In genomic region chr7:100358857-100359212, GRCh38 we compare ENCODE assay signal across 20 cellular contexts. TPM values are rescaled to one million over a fixed set of nuclear protein-coding genes. Genes with fewer than 3 reads are reported as not detected.
DNase-seq lines count a peak whose midpoint lies in the region; ATAC-seq and TF ChIP-seq lines count a peak whose summit lies in the region.
"Had no signal": no experiment of that assay in that cellular context is flagged by ENCODE, and none has a peak within 500 bp of the region (broad histone marks: within the 10 kb centered on the region; RNA-seq: fewer than 3 reads in every experiment).

No MANE protein-coding gene starts in this region.

- H3K9ac ChIP-seq in SK-N-SH, result no peak overlapping the region
- H3K9ac ChIP-seq in OCI-LY3 (ENCODE audit: low read length), result peak overlapping the region; percentile 39; the same call in 1 of the 2 replicates

- no peak for ATAC-seq in SK-N-SH treated with all-trans-retinoic acid at 6 μM for 48 hours
- no peak for ATAC-seq in stimulated activated effector memory CD8-positive, alpha-beta T cell treated with anti-CD3 and anti-CD28 coated beads, Interleukin-12 subunit alpha, Interleukin-12 subunit beta, amount 100 ng/mL, for 72 hours
- ATAC-seq in HG03520 (IDR thresholded peaks at IDR 0.05; ENCODE audit: unreplicated experiment), result no peak

- H3K27ac Mint-ChIP-seq in immature natural killer cell, result peak overlapping the region; percentile 27 to 70 (median 48)
- peak overlapping the region; percentile 95 for H3K27ac Mint-ChIP-seq in stimulated activated effector memory CD8-positive, alpha-beta T cell treated with anti-CD3 and anti-CD28 coated beads, Interleukin-12 subunit alpha, Interleukin-12 subunit beta, amount 100 ng/mL, for 72 hours

- H4K20me1 ChIP-seq in SK-N-SH (ENCODE audit: insufficient read depth) (no peaks in the 10 kb centered on the region), OCI-LY3 (ENCODE audit: insufficient read depth, low read length) (no peaks in the 10 kb centered on the region)

- H3F3A ChIP-seq in SK-N-SH (replicated peaks; ENCODE audit: insufficient read depth), result peaks cover 19% of the 10 kb centered on the region

- TF ChIP-seq CTCF in SK-N-SH (IDR thresholded peaks at IDR 0.05) (0 out of 2 replicates have a peak, but pooled peaks have one; percentile 3), OCI-LY3 (IDR thresholded peaks at IDR 0.05; ENCODE audit: low read depth, low read length) (no peak), vagina (IDR thresholded peaks at IDR 0.05) (no peak)

- H3K4me3 ChIP-seq in SK-N-SH (ENCODE audit: low read depth in 2 of 2, low read length in 1 of 2) (no peak overlapping the region), OCI-LY3 (ENCODE audit: low read length) (peak overlapping the region; percentile 25; the same call in 1 of the 2 replicates), vagina (no peak overlapping the region)
- H3K4me3 ChIP-seq: SJCRH30 had no signal

- peaks cover 0 to 2% (median 0%) of the 10 kb centered on the region in 3 donors for H3K27me3 Mint-ChIP-seq in immature natural killer cell (ENCODE audit: low read depth in 3 of 3)
- H3K27me3 Mint-ChIP-seq: CD4-positive, alpha-beta memory T cell had no signal

- CTCF ChIA-PET in SK-N-SH (lab: Yijun Ruan, JAX), result interaction anchor here (1.2 to 1.7 kb wide), 2 partner anchors 11 to 49 kb away, joined by 4 to 7 read pairs; no protein-coding TSS in a partner anchor

- H3K9me3 Mint-ChIP-seq in immature natural killer cell, result no peaks in the 10 kb centered on the region
- no peaks in the 10 kb centered on the region for H3K9me3 Mint-ChIP-seq in stimulated activated effector memory CD8-positive, alpha-beta T cell treated with anti-CD3 and anti-CD28 coated beads, Interleukin-12 subunit alpha, Interleukin-12 subunit beta, amount 100 ng/mL, for 72 hours
- H3K9me3 Mint-ChIP-seq: CD4-positive, alpha-beta memory T cell had no signal

- H3K27ac ChIP-seq in SK-N-SH (ENCODE audit: low read depth in 2 of 2, low read length in 1 of 2), result no peak overlapping the region
- no peak overlapping the region for H3K27ac ChIP-seq in OCI-LY3 (ENCODE audit: low read length)
- H3K27ac ChIP-seq in vagina, result no peak overlapping the region
- H3K27ac ChIP-seq: 22Rv1, SJCRH30 had no signal

- H3K36me3 Mint-ChIP-seq in immature natural killer cell, result peaks cover 20 to 41% (median 22%) of the 10 kb centered on the region in 3 donors
- H3K36me3 Mint-ChIP-seq in stimulated activated effector memory CD8-positive, alpha-beta T cell treated with anti-CD3 and anti-CD28 coated beads, Interleukin-12 subunit alpha, Interleukin-12 subunit beta, amount 100 ng/mL, for 72 hours, result peaks cover 97% of the 10 kb centered on the region

- H3K36me3 ChIP-seq in SK-N-SH (replicated peaks in 1 of 2; ENCODE audit: control insufficient read depth in 1 of 2, insufficient read depth in 2 of 2, low read length in 1 of 2) (peaks cover 70 to 79% of the 10 kb centered on the region in 2 experiments), OCI-LY3 (replicated peaks; ENCODE audit: low read depth, low read length) (peaks cover 49% of the 10 kb centered on the region), vagina (peaks cover 0 to 73% of the 10 kb centered on the region in 2 donors)

- TF ChIP-seq POLR2A in vagina (IDR thresholded peaks at IDR 0.05), result no peak

- no peak for TF ChIP-seq EP300 in SK-N-SH (IDR thresholded peaks at IDR 0.05; ENCODE audit: borderline replicate concordance in 1 of 2, low read depth in 1 of 2, low read length in 1 of 2)

- H3K4me3 Mint-ChIP-seq in immature natural killer cell, result no peak overlapping the region
- no peak overlapping the region for H3K4me3 Mint-ChIP-seq in stimulated activated effector memory CD8-positive, alpha-beta T cell treated with anti-CD3 and anti-CD28 coated beads, Interleukin-12 subunit alpha, Interleukin-12 subunit beta, amount 100 ng/mL, for 72 hours
- H3K4me3 Mint-ChIP-seq: CD4-positive, alpha-beta memory T cell had no signal

- H3K27me3 ChIP-seq in SK-N-SH (ENCODE audit: insufficient read depth), result no peaks in the 10 kb centered on the region
- H3K27me3 ChIP-seq in OCI-LY3 (ENCODE audit: low read depth, low read length), result no peaks in the 10 kb centered on the region
- no peaks in the 10 kb centered on the region for H3K27me3 ChIP-seq in vagina
- H3K27me3 ChIP-seq: BE2C, SJCRH30 had no signal

- H3K4me2 ChIP-seq in SK-N-SH (no peak overlapping the region), OCI-LY3 (ENCODE audit: low read length) (peak overlapping the region; percentile 38)

- H3K4me1 ChIP-seq in SK-N-SH (ENCODE audit: control insufficient read depth in 1 of 2, insufficient read depth in 2 of 2, low read depth in 1 of 2, low read length in 1 of 2) (no peaks in the 10 kb centered on the region), OCI-LY3 (ENCODE audit: low read length) (peaks cover 11% of the 10 kb centered on the region), vagina (no peaks in the 10 kb centered on the region)
- H3K4me1 ChIP-seq: BE2C, SJCRH30 had no signal

- H3K9me3 ChIP-seq in SK-N-SH, result no peaks in the 10 kb centered on the region
- H3K9me3 ChIP-seq in OCI-LY3 (ENCODE audit: insufficient read depth, low read length), result no peaks in the 10 kb centered on the region
- H3K9me3 ChIP-seq in vagina, result no peaks in the 10 kb centered on the region
- H3K9me3 ChIP-seq: BE2C, SJCRH30 had no signal

- 99% methylated on average over 8 of the region's 8 CpGs for WGBS in SK-N-SH (ENCODE audit: low lambda C conversion rate)

- POLR2A ChIA-PET in SK-N-SH (lab: Yijun Ruan, JAX), result interaction anchor here (1.6 kb wide), 1 partner anchor 11 kb away, joined by 5 read pairs; no protein-coding TSS in a partner anchor

- DNase-seq in SK-N-SH, result no peak
- no peak for DNase-seq in immature natural killer cell
- DNase-seq in stimulated activated effector memory CD8-positive, alpha-beta T cell treated with anti-CD3 and anti-CD28 coated beads, Interleukin-12 subunit alpha, Interleukin-12 subunit beta, amount 100 ng/mL, for 72 hours (ENCODE audit: low spot score in 2 of 2), result no peak
- no peak for DNase-seq in vagina (ENCODE audit: extremely low spot score in 2 of 2)
- DNase-seq in activated naive CD4-positive, alpha-beta T cell treated with anti-CD3 and anti-CD28 coated beads, Interleukin-2, amount 50 U/mL, for 16 hours, result no peak
- DNase-seq: BE2C; Calu3; CD4-positive, alpha-beta memory T cell; NCI-H1417; NCI-H187 treated with DMSO at 0.1 percent for 48 hours; NCI-H446; NK-92 treated with Interleukin-12 subunit alpha and Interleukin-12 subunit beta, amount 100 ng/mL, for 24 hours; OCI-M1; RPMI8226; SJCRH30 had no signal

- H3K4me1 Mint-ChIP-seq in immature natural killer cell, result peaks cover 25 to 39% of the 10 kb centered on the region in 2 donors
- H3K4me1 Mint-ChIP-seq in stimulated activated effector memory CD8-positive, alpha-beta T cell treated with anti-CD3 and anti-CD28 coated beads, Interleukin-12 subunit alpha, Interleukin-12 subunit beta, amount 100 ng/mL, for 72 hours, result peaks cover 18% of the 10 kb centered on the region

- TF ChIP-seq RAD21 in SK-N-SH (IDR thresholded peaks at IDR 0.05; ENCODE audit: low read length), result no peak

- H2AFZ ChIP-seq in SK-N-SH (ENCODE audit: low read depth) (no peak overlapping the region), OCI-LY3 (ENCODE audit: low read depth, low read length) (no peak overlapping the region)

- no peaks in the 10 kb centered on the region for H3K9me2 ChIP-seq in SK-N-SH

- H3K79me2 ChIP-seq in SK-N-SH (ENCODE audit: insufficient read depth) (no peaks in the 10 kb centered on the region), OCI-LY3 (ENCODE audit: low read length) (no peaks in the 10 kb centered on the region)

- intact Hi-C loops in vagina (cut with DNase I), result no loop called here

TF ChIP-seq in SK-N-SH, 30 proteins besides CTCF, POLR2A, EP300 and RAD21 (continues in another document):
- TF ChIP-seq MAX (IDR thresholded peaks at IDR 0.05; ENCODE audit: low read depth) (no peak), GATA2 (CRISPR knock-in tag; IDR thresholded peaks at IDR 0.05) (no peak), TEAD4 (IDR thresholded peaks at IDR 0.05; ENCODE audit: borderline replicate concordance, insufficient read depth) (no peak)

TF ChIP-seq in SK-N-SH treated with all-trans-retinoic acid at 6 μM for 48 hours, 23 proteins besides CTCF, POLR2A, EP300 and RAD21:
- TF ChIP-seq, protein P1, sequence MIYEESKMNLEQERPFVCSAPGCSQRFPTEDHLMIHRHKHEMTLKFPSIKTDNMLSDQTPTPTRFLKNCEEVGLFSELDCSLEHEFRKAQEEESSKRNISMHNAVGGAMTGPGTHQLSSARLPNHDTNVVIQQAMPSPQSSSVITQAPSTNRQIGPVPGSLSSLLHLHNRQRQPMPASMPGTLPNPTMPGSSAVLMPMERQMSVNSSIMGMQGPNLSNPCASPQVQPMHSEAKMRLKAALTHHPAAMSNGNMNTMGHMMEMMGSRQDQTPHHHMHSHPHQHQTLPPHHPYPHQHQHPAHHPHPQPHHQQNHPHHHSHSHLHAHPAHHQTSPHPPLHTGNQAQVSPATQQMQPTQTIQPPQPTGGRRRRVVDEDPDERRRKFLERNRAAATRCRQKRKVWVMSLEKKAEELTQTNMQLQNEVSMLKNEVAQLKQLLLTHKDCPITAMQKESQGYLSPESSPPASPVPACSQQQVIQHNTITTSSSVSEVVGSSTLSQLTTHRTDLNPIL (CRISPR knock-in tag; IDR thresholded peaks at IDR 0.05; ENCODE audit: low read depth), result no peak
- no peak for TF ChIP-seq ZNF565 (CRISPR knock-in tag; conservative IDR thresholded peaks at IDR 0.05; ENCODE audit: low read depth)
- TF ChIP-seq PPARA (CRISPR knock-in tag; IDR thresholded peaks at IDR 0.05; ENCODE audit: borderline replicate concordance), result no peak
- TF ChIP-seq GLIS3 (CRISPR knock-in tag; IDR thresholded peaks at IDR 0.05), result no peak

RNA-seq across cellular contexts. Expression of gene PILRB, which starts 0.9 kb away (rescaled TPM):
- polyA plus RNA-seq in SK-N-SH (2012; rRNA removed) (55.4 and 63.7 TPM in 2 replicates), immature natural killer cell (10 to 100 TPM; 12.2 to 42.1 (median 12.2) TPM)
- polyA plus RNA-seq in SK-N-SH (2012; cell fraction: cytosol; rRNA removed), result 12.7 and 18.0 TPM in 2 replicates
- polyA plus RNA-seq in SK-N-SH (2012; cell fraction: nucleus; rRNA removed), result 418 and 421 TPM in 2 replicates
- total RNA-seq in vagina, result 56.0 TPM

RNA-seq across cellular contexts. Expression of gene PILRA, which starts 14.5 kb away (rescaled TPM):
- polyA plus RNA-seq in SK-N-SH (2012; rRNA removed), result 0.89 and 0.99 TPM in 2 replicates
- 0.30 and 0.60 TPM in 2 replicates for polyA plus RNA-seq in SK-N-SH (2012; cell fraction: cytosol; rRNA removed)
- 8.0 and 8.2 TPM in 2 replicates for polyA plus RNA-seq in SK-N-SH (2012; cell fraction: nucleus; rRNA removed)
- 1 to 10 TPM; 1.5 to 2.4 (median 2.0) TPM for polyA plus RNA-seq in immature natural killer cell
- total RNA-seq in vagina, result 8.3 TPM

RNA-seq across cellular contexts. Expression of gene SPDYE3, which starts 51.3 kb away (rescaled TPM):
- not detected in 2 replicates for polyA plus RNA-seq in SK-N-SH (2012; rRNA removed)
- not detected in 2 replicates for polyA plus RNA-seq in SK-N-SH (2012; cell fraction: cytosol; rRNA removed)
- polyA plus RNA-seq in SK-N-SH (2012; cell fraction: nucleus; rRNA removed), result not detected in 2 replicates
- 10 to 100 TPM in 1 of 3 donors, 1 to 10 TPM in 2; 6.8 to 11.1 (median 7.6) TPM for polyA plus RNA-seq in immature natural killer cell
- not detected for total RNA-seq in vagina
- total RNA-seq: Calu3; CD4-positive, alpha-beta memory T cell had no signal
- polyA plus RNA-seq: AG04450 had no signal
